Comparison of ENCODE assay signal across 8 cellular contexts in the genomic region with DNA sequence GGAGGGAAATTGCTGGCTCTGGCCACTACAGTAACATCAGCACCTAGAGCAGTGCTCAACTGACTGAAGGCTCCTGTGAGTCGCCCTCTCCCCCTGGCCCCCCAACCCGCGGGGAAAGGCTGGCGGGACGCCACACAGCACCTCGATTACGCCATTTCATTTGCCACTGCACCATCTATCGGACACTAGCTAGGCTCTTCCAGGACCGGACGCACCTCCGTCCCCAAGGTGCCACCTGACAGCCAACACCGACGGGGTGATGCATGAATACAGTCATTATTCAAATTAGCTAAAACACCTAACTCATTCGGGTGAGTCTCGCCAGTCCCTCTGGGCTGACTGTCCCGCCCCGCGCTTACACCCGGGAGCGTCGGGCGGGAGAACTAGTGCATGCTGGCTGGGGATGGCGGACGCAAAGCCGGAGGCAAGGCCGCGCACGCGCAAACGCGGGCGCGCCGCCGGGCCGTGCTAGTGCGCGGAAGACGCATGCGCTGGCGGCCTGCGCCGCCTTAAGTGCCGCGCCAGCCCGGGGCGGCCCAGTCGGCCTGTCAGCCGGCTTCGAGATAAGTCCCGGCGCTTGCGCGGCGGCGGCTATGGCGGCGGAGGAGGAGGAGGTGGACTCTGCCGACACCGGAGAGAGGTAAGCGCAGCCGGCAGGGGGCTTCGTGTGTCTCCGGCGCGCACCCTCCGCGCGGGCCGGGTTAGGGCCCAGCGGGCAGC. TPM values are rescaled to one million over a fixed set of nuclear protein-coding genes. Genes with fewer than 3 reads are reported as not detected.
DNase-seq lines count a peak whose midpoint lies in the region; ATAC-seq and TF ChIP-seq lines count a peak whose summit lies in the region.

A gene (plus strand): TSS at position 539 of the 720 bp plus-strand sequence. CDS start 55 bp downstream, at position 594.

- H2AFZ ChIP-seq in SU-DHL-6 (ENCODE audit: low read depth, low read length, severe bottlenecking) (peak within 1 kb of the TSS; percentile 98), parathyroid adenoma (peak within 1 kb of the TSS; percentile 98)

- peak within 1 kb of the TSS; percentile 77 for H3K9ac ChIP-seq in SU-DHL-6 (ENCODE audit: low read length)
- peak within 1 kb of the TSS; percentile 72 for H3K9ac ChIP-seq in parathyroid adenoma

- no peaks in the 10 kb centered on the region for H3K27me3 ChIP-seq in SU-DHL-6 (ENCODE audit: low read length)
- no peaks in the 10 kb centered on the region for H3K27me3 ChIP-seq in parathyroid adenoma (ENCODE audit: control insufficient read depth, insufficient read depth, low read length)
- H3K27me3 ChIP-seq in tibial nerve, result no peaks in the 10 kb centered on the region

- H3K4me1 ChIP-seq in parathyroid adenoma (peaks cover 6% of the 10 kb centered on the region), tibial nerve (peaks cover 0 to 44% (median 12%) of the 10 kb centered on the region in 4 donors)

- intact Hi-C loops in Right ventricle myocardium superior (cut with DNase I), result loop anchor here (5.0 kb wide), 1 partner anchor 82 kb away; no protein-coding TSS in a partner anchor

- H3K79me2 ChIP-seq in SU-DHL-6 (ENCODE audit: insufficient read depth, low read length), result no peaks in the 10 kb centered on the region
- peaks cover 12% of the 10 kb centered on the region for H3K79me2 ChIP-seq in parathyroid adenoma

- 1 to 2% methylated on average over 15 to 26 of the region's 71 CpGs for WGBS in tibial nerve, 2 donors

- TF ChIP-seq CTCF in GM12865 (IDR thresholded peaks at IDR 0.05; ENCODE audit: insufficient read depth, low read depth, low read length, missing control alignments) (peak; percentile 39), SU-DHL-6 (IDR thresholded peaks at IDR 0.05; ENCODE audit: insufficient read depth, low read length, poor library complexity, severe bottlenecking) (no peak), parathyroid adenoma (IDR thresholded peaks at IDR 0.05) (peak; percentile 23), tibial nerve (IDR thresholded peaks at IDR 0.05) (peak in 3 of 5 experiments; percentile 11 to 57 (median 57))

- H3K27ac ChIP-seq in SU-DHL-6 (ENCODE audit: low read depth, low read length) (no peak within 1 kb of the TSS), parathyroid adenoma (peak within 1 kb of the TSS; percentile 95), tibial nerve (peak within 1 kb of the TSS; percentile 74 to 94 (median 92))

- DNase-seq in GM12865 (ENCODE audit: low read depth), result peak; percentile 98
- DNase-seq in NCI-H1092 (lab: John Stamatoyannopoulos, UW), result peak; percentile 87
- peak; percentile 87 for DNase-seq in activated naive CD8-positive, alpha-beta T cell treated with anti-CD3 and anti-CD28 coated beads, Interleukin-2, amount 50 U/mL, for 16 hours (ENCODE audit: low read depth, low spot score)
- peak; percentile 96 for DNase-seq in Right ventricle myocardium superior
- peak; percentile 75 to 82 for DNase-seq in tibial nerve (ENCODE audit: low spot score in 2 of 2)

- H3K9me3 ChIP-seq in SU-DHL-6 (ENCODE audit: insufficient read depth, low read length) (no peaks in the 10 kb centered on the region), parathyroid adenoma (ENCODE audit: control insufficient read depth, low read length) (no peaks in the 10 kb centered on the region), tibial nerve (no peaks in the 10 kb centered on the region)

- peak in 1 of 2 donors; percentile 97 for TF ChIP-seq EP300 in tibial nerve (IDR thresholded peaks at IDR 0.05)

- H3F3A ChIP-seq in SU-DHL-6 (ENCODE audit: insufficient read depth), result no peaks in the 10 kb centered on the region

- no peaks in the 10 kb centered on the region for H4K20me1 ChIP-seq in SU-DHL-6 (ENCODE audit: low read depth, low read length)

- no peaks in the 10 kb centered on the region for H3K36me3 ChIP-seq in SU-DHL-6 (ENCODE audit: low read length)
- no peaks in the 10 kb centered on the region for H3K36me3 ChIP-seq in parathyroid adenoma (ENCODE audit: control insufficient read depth, insufficient read depth, low read length)
- no peaks in the 10 kb centered on the region for H3K36me3 ChIP-seq in tibial nerve

- H3K4me2 ChIP-seq in SU-DHL-6 (ENCODE audit: low read depth, low read length, poor library complexity, severe bottlenecking) (peak within 1 kb of the TSS; percentile 65), parathyroid adenoma (ENCODE audit: low read length) (peak within 1 kb of the TSS; percentile 76)

- H3K4me3 ChIP-seq in GM12865 (ENCODE audit: low read depth, low read length) (peak within 1 kb of the TSS; percentile 82), SU-DHL-6 (ENCODE audit: insufficient read depth, low read length, poor library complexity, severe bottlenecking) (peak within 1 kb of the TSS; percentile 73), parathyroid adenoma (ENCODE audit: low read depth, low read length) (peak within 1 kb of the TSS; percentile 67), tibial nerve (peak within 1 kb of the TSS; percentile 81 to 90 (median 88))

- ATAC-seq in HG02610 (IDR thresholded peaks at IDR 0.05; ENCODE audit: unreplicated experiment), result peak; percentile 86
- ATAC-seq in Right ventricle myocardium superior (ENCODE audit: poor library complexity), result peak; percentile 98

- peak; percentile 97 to 99 for TF ChIP-seq POLR2A in tibial nerve (IDR thresholded peaks at IDR 0.05)

- no peaks in the 10 kb centered on the region for H3K9me2 ChIP-seq in SU-DHL-6 (replicated peaks; ENCODE audit: insufficient read depth, low read length)

RNA-seq across cellular contexts. Expression of the gene that starts here (rescaled TPM):
- total RNA-seq in Right ventricle myocardium superior (24.9 TPM), tibial nerve (10 to 100 TPM; 21.6 to 29.7 (median 29.0) TPM)
